2 cellular contexts compared by ENCODE assay signal in genomic region chr20:33984320-33984719, GRCh38.
TF ChIP-seq lines count a peak whose summit lies in the region.

No MANE protein-coding gene starts in this region.

TF ChIP-seq in HepG2, 621 proteins besides CTCF, POLR2A, EP300 and RAD21:
- TF ChIP-seq CEBPB (IDR thresholded peaks at IDR 0.05; ENCODE audit: borderline replicate concordance, low read depth, low read length) = peak; percentile 71
- no peak for TF ChIP-seq PHF5A (CRISPR knock-in tag; IDR thresholded peaks at IDR 0.05; ENCODE audit: low read depth, unreplicated experiment)
- no peak for TF ChIP-seq IKZF5 (CRISPR knock-in tag; IDR thresholded peaks at IDR 0.05)
- TF ChIP-seq ZNF746 (CRISPR knock-in tag; IDR thresholded peaks at IDR 0.05) = no peak
- TF ChIP-seq FOXO4 (CRISPR knock-in tag; conservative IDR thresholded peaks at IDR 0.05) = 0 out of 2 replicates have a peak, but pooled peaks have one; percentile 67

TF ChIP-seq in K562, 482 proteins besides CTCF, POLR2A, EP300 and RAD21:
- TF ChIP-seq PML (IDR thresholded peaks at IDR 0.05; ENCODE audit: low read length) = no peak
- no peak for TF ChIP-seq HOMEZ (CRISPR knock-in tag; IDR thresholded peaks at IDR 0.05)
- no peak for TF ChIP-seq ZNF561 (CRISPR knock-in tag; conservative IDR thresholded peaks at IDR 0.05)
- peak; percentile 56 for TF ChIP-seq CEBPB (tag; IDR thresholded peaks at IDR 0.05)
- no peak for TF ChIP-seq GATAD2B (IDR thresholded peaks at IDR 0.05; ENCODE audit: borderline replicate concordance)
